Comparison of ENCODE assay signal across 7 cellular contexts in the genomic region with DNA sequence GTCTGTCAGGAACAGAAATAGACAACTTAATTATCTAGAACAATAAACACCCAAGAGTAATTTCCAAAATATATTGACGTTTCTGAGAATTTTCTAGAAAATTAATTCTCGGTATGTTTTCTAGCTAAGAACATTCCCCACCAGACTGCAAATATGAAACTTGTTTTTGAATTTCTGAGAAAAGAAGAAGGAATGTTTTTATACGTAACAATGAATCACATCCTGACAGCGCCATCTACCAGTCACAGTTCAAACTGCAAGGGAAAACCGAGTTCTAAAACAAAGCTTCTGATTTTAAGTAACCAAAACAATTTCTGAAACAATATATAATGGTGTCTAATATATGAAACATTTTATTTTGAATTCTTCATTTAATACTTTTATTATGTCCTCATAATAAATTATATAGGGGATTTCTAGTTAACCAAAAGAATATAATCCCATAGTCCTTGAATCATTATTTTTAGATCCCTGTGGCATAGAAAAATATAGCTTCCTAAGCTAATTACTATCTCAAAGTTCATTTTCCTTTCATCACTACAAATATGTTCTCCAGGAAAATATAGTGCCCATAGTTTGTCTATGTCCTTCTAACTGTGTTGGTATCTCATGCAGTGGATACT. TPM values are rescaled to one million over a fixed set of nuclear protein-coding genes. Genes with fewer than 3 reads are reported as not detected.
DNase-seq lines count a peak whose midpoint lies in the region; FAIRE-seq and TF ChIP-seq lines count a peak whose summit lies in the region.

No MANE protein-coding gene starts in this region.

- H4K20me1 ChIP-seq in Karpas-422 (ENCODE audit: insufficient read depth, low read depth, low read length) (no peaks in the 10 kb centered on the region), SK-N-SH (ENCODE audit: insufficient read depth) (no peaks in the 10 kb centered on the region)

- TF ChIP-seq CTCF in SK-N-SH (IDR thresholded peaks at IDR 0.05) (peak; percentile 99), foreskin fibroblast (IDR thresholded peaks at IDR 0.05; ENCODE audit: low read depth, low read length) (peak; percentile 78)

- 2% methylated on average over 5 of the region's 5 CpGs for WGBS in SK-N-SH (ENCODE audit: low lambda C conversion rate)
- 30 to 54% (median 38%) methylated on average over 5 of the region's 5 CpGs for WGBS in small intestine, 3 donors

- peak; percentile 53 for FAIRE-seq in small intestine (lab: Jason Lieb, UNC)

- no peaks in the 10 kb centered on the region for H3K9me2 ChIP-seq in Karpas-422 (replicated peaks; ENCODE audit: insufficient read depth, low read length)
- H3K9me2 ChIP-seq in SK-N-SH = no peaks in the 10 kb centered on the region

- no peak for TF ChIP-seq EP300 in SK-N-SH (IDR thresholded peaks at IDR 0.05; ENCODE audit: borderline replicate concordance in 1 of 2, low read depth in 1 of 2, low read length in 1 of 2)

- H3K4me2 ChIP-seq in Karpas-422 (ENCODE audit: low read depth, low read length, poor library complexity, severe bottlenecking) (no peak overlapping the region), SK-N-SH (no peak overlapping the region)

- peak; percentile 83 for TF ChIP-seq RAD21 in SK-N-SH (IDR thresholded peaks at IDR 0.05; ENCODE audit: low read length)

- no peaks in the 10 kb centered on the region for H3K79me2 ChIP-seq in Karpas-422 (ENCODE audit: low read length)
- H3K79me2 ChIP-seq in SK-N-SH (ENCODE audit: insufficient read depth) = no peaks in the 10 kb centered on the region

- DNase-seq in GF-D8 (lab: John Stamatoyannopoulos, UW) (peak; percentile 30), Karpas-422 (peak; percentile 74), SK-N-SH (peak; percentile 5), foreskin fibroblast (peak; percentile 45 to 80), small intestine (peak; percentile 45), hepatic stellate cell (ENCODE audit: low spot score) (no peak)
- no peak for DNase-seq in activated CD4-positive, CD25-positive, alpha-beta regulatory T cell (lab: John Stamatoyannopoulos, UW)

- H3F3A ChIP-seq in SK-N-SH (replicated peaks; ENCODE audit: insufficient read depth) = no peaks in the 10 kb centered on the region

- H3K4me1 ChIP-seq in Karpas-422 (ENCODE audit: low read length) (no peaks in the 10 kb centered on the region), SK-N-SH (ENCODE audit: control insufficient read depth in 1 of 2, insufficient read depth in 2 of 2, low read depth in 1 of 2, low read length in 1 of 2) (no peaks in the 10 kb centered on the region), small intestine (ENCODE audit: control insufficient read depth in 2 of 2, insufficient read depth in 1 of 2, low read depth in 1 of 2, low read length in 1 of 2) (no peaks in the 10 kb centered on the region)

- CTCF ChIA-PET in SK-N-SH (lab: Yijun Ruan, JAX) = interaction anchor here (0.6 to 5.1 kb wide), 96 partner anchors 9 to 1629 kb away, joined by 3 to 59 read pairs (median 4); partner anchors contain the start of gene MEOX2

- H3K4me3 ChIP-seq in Karpas-422 (ENCODE audit: low read length) = no peak overlapping the region
- no peak overlapping the region for H3K4me3 ChIP-seq in SK-N-SH (ENCODE audit: low read depth in 2 of 2, low read length in 1 of 2)
- H3K4me3 ChIP-seq in foreskin fibroblast (ENCODE audit: low read depth in 1 of 2, low read length in 2 of 2) = no peak overlapping the region
- no peak overlapping the region for H3K4me3 ChIP-seq in small intestine (ENCODE audit: low read depth in 1 of 2, low read length in 2 of 2)

- H3K27ac ChIP-seq in Karpas-422 (ENCODE audit: low read length) (no peak overlapping the region), SK-N-SH (ENCODE audit: low read depth in 2 of 2, low read length in 1 of 2) (no peak overlapping the region), small intestine (ENCODE audit: low read depth in 1 of 2, low read length in 1 of 2) (no peak overlapping the region)

- no peaks in the 10 kb centered on the region for H3K9me3 ChIP-seq in Karpas-422 (ENCODE audit: low read length)
- no peaks in the 10 kb centered on the region for H3K9me3 ChIP-seq in SK-N-SH
- no peaks in the 10 kb centered on the region for H3K9me3 ChIP-seq in small intestine (ENCODE audit: control insufficient read depth, low read depth)

- no peak overlapping the region for H3K9ac ChIP-seq in Karpas-422 (ENCODE audit: low read length)
- H3K9ac ChIP-seq in SK-N-SH = no peak overlapping the region

- H3K27me3 ChIP-seq in Karpas-422 (ENCODE audit: low read length) = no peaks in the 10 kb centered on the region
- 0 out of 2 replicates have a peak, but pooled peaks cover 5% of the 10 kb centered on the region for H3K27me3 ChIP-seq in SK-N-SH (ENCODE audit: insufficient read depth)
- H3K27me3 ChIP-seq in small intestine (ENCODE audit: control insufficient read depth in 2 of 2, insufficient read depth in 2 of 2, low read length in 2 of 2) = no peaks in the 10 kb centered on the region

- H2AFZ ChIP-seq in Karpas-422 (ENCODE audit: low read length) (no peak overlapping the region; the same call in 1 of the 2 replicates), SK-N-SH (ENCODE audit: low read depth) (no peak overlapping the region)

- POLR2A ChIA-PET in SK-N-SH (lab: Yijun Ruan, JAX) = no interaction called here

- H3K36me3 ChIP-seq in Karpas-422 (ENCODE audit: insufficient read depth, low read length) (no peaks in the 10 kb centered on the region), SK-N-SH (replicated peaks in 1 of 2; ENCODE audit: control insufficient read depth in 1 of 2, insufficient read depth in 2 of 2, low read length in 1 of 2) (no peaks in the 10 kb centered on the region), small intestine (ENCODE audit: control insufficient read depth in 2 of 2, insufficient read depth in 2 of 2, low read length in 2 of 2) (no peaks in the 10 kb centered on the region)

TF ChIP-seq in SK-N-SH, 30 proteins besides CTCF, POLR2A, EP300 and RAD21:
- no peak for TF ChIP-seq TAF1 (IDR thresholded peaks at IDR 0.05; ENCODE audit: borderline replicate concordance, low read depth, low read length)
- TF ChIP-seq SMC3 (IDR thresholded peaks at IDR 0.05; ENCODE audit: low read depth, low read length) = peak; percentile 55
- TF ChIP-seq ZBTB33 (IDR thresholded peaks at IDR 0.05; ENCODE audit: borderline replicate concordance, low read depth) = no peak

RNA-seq across cellular contexts. Expression of gene MEOX2, which starts 34.5 kb away (rescaled TPM):
- not detected in 2 replicates for total RNA-seq in Karpas-422 (2014; rRNA removed; shearing (Covaris generic); ENCODE audit: low replicate concordance)
- not detected in 2 replicates for polyA plus RNA-seq in SK-N-SH (2012; rRNA removed)
- not detected in 2 replicates for polyA plus RNA-seq in SK-N-SH (2012; cell fraction: cytosol; rRNA removed)
- not detected in 2 replicates for polyA plus RNA-seq in SK-N-SH (2012; cell fraction: nucleus; rRNA removed)
- 1 to 10 TPM in 1 of 3 donors, not detected in 2; 2.4 TPM for polyA plus RNA-seq in small intestine

Comparison
In these comparisons a context has a peak if more than half of its experiments do, and no peak if none do; other contexts are left out.
1. DNase-seq: peak in GF-D8 (single experiment), Karpas-422 (single experiment), SK-N-SH (single experiment), foreskin fibroblast (2 of 2) and small intestine (single experiment); none in hepatic stellate cell (single experiment) and activated CD4-positive, CD25-positive, alpha-beta regulatory T cell (0 of 4).